In the genomic region with DNA sequence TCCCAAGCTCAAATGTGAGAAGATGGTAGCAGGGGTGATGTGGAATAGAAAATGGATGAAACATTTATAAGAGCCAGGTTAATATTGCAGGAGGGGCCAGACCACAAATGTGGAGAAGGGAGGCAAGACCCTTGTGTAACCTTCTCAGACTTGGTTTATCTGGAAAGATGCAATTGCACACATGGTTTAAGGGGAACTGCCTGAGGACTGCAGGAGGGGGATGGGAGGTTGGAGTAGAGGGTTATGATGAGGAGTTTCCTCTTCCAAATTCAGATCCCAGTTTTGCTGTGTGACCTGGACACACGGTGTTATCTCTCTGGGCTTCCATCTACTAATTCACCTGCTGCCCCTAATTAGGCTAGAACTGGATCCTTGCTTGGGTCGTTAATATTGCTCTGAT, we compare ENCODE assay signal across 31 cellular contexts. TPM values are rescaled to one million over a fixed set of nuclear protein-coding genes. Genes with fewer than 3 reads are reported as not detected.
"Had no signal": no experiment of that assay in that cellular context is flagged by ENCODE, and none has a peak within 500 bp of the region (broad histone marks: within the 10 kb centered on the region; RNA-seq: fewer than 3 reads in every experiment).

No MANE protein-coding gene starts in this region.

- H3K27ac ChIP-seq: body of pancreas, cardiac muscle cell, colonic mucosa, epithelial cell of prostate, VCaP had no signal

- H3K27me3 ChIP-seq: body of pancreas, cardiac muscle cell had no signal

- FAIRE-seq: endometrium, endothelial cell of umbilical vein, frontal cortex, TTC549 had no signal

- DNase-seq: activated CD4-positive, alpha-beta T cell treated with anti-CD3 and anti-CD28 coated beads for 1 hour; activated CD4-positive, alpha-beta T cell treated with anti-CD3 and anti-CD28 coated beads for 4 hours; activated CD4-positive, alpha-beta T cell treated with anti-CD3 and anti-CD28 coated beads, Interleukin-2, amount 10 ng/mL, durations not matched to agents 7 days and 5 days; activated CD4-positive, alpha-beta T cell treated with anti-CD3 and anti-CD28 coated beads, Interleukin-2, amount 50 U/mL, for 4 hours; activated CD8-positive, alpha-beta memory T cell treated with anti-CD3 and anti-CD28 coated beads for 24 hours; activated CD8-positive, alpha-beta T cell treated with anti-CD3 and anti-CD28 coated beads for 36 hours; activated effector memory CD4-positive, alpha-beta T cell treated with Interleukin-2 at 50 U/mL for 16 hours; activated gamma-delta T cell treated with Interleukin-2 at 50 U/mL for 16 hours; activated naive CD4-positive, alpha-beta T cell treated with anti-CD3 and anti-CD28 coated beads, Interleukin-2, amount 50 U/mL, for 16 hours; activated naive CD4-positive, alpha-beta T cell treated with Interleukin-2 at 50 U/mL for 16 hours; activated T-cell treated with anti-CD3 and anti-CD28 coated beads, Interleukin-2, amount 50 U/mL, for 4 hours; amniotic stem cell; anterior cingulate cortex; body of pancreas; central memory CD4-positive, alpha-beta T cell; cerebellar nuclear complex; colonic mucosa; effector CD8-positive, alpha-beta T cell; foreskin fibroblast; head of caudate nucleus; T-helper 2 cell had no signal

- H3K4me1 ChIP-seq: body of pancreas, colonic mucosa had no signal

- ATAC-seq: activated CD8-positive, alpha-beta T cell treated with anti-CD3 and anti-CD28 coated beads for 36 hours; activated T-cell treated with anti-CD3 and anti-CD28 coated beads, Interleukin-2, amount 50 U/mL, for 4 hours; activated T-helper 17 cell treated with anti-CD3 and anti-CD28 coated beads, Interleukin-2, amount 50 U/mL, for 72 hours; body of pancreas; WTC11 had no signal

- H3K4me3 ChIP-seq: body of pancreas, cardiac muscle cell, colonic mucosa had no signal

- H3K9me3 ChIP-seq: body of pancreas, colonic mucosa had no signal

- H3K36me3 ChIP-seq: cardiac muscle cell, colonic mucosa had no signal

RNA-seq across cellular contexts. Expression of a gene that starts 46.1 kb away (rescaled TPM):
- total RNA-seq: activated CD8-positive, alpha-beta T cell treated with anti-CD3 and anti-CD28 coated beads for 36 hours; T-helper 1 cell treated with Interleukin-12 subunit alpha and Interleukin-12 subunit beta and Interleukin-4 antibody, amounts not matched to agents 30 ng/mL and 1 ng/mL, for 36 hours had no signal
